Comparison of ENCODE assay signal across 13 cellular contexts in the genomic region with DNA sequence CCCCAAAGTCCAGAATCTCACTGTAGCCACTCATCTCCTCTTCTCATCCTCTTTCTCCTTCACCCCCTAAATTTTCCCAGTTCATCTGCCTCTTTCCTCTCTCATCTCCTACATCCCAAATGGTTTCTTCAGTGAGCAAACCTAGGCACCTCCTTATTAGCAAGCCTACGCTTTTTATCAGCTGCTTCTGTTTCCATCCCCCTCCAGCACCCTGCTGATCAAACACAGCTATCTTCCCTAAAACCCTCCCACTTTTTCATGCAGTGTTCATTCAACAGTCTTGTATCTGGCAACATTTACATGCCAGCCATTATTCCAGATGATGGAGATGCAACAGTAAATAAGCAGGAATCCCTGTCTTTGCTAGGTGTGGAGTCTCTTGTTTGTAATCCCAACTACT. TPM values are rescaled to one million over a fixed set of nuclear protein-coding genes. Genes with fewer than 3 reads are reported as not detected.
A peak's percentile ranks its signal among the peaks of the same experiment; 100 is the strongest.
DNase-seq lines count a peak whose midpoint lies in the region; TF ChIP-seq lines count a peak whose summit lies in the region.
"Had no signal": no experiment of that assay in that cellular context is flagged by ENCODE, and none has a peak within 500 bp of the region (broad histone marks: within the 10 kb centered on the region; RNA-seq: fewer than 3 reads in every experiment).

No MANE protein-coding gene starts in this region.

- H2BK120ac ChIP-seq in neuronal stem cell (ENCODE audit: low read depth, low read length) = no peak overlapping the region

- H4K8ac ChIP-seq in neuronal stem cell (ENCODE audit: low read depth, low read length) = no peak overlapping the region

- H3K23ac ChIP-seq in neuronal stem cell (ENCODE audit: low read depth, low read length, poor library complexity) = no peak overlapping the region

- intact Hi-C loops in tibial artery (cut with DNase I; ENCODE audit: low total_unique reads) = no loop called here

- H3K9me3 ChIP-seq in neuronal stem cell (replicated peaks in 1 of 2; ENCODE audit: control insufficient read depth in 2 of 2, insufficient read depth in 1 of 2, low read depth in 1 of 2, low read length in 2 of 2) (no peaks in the 10 kb centered on the region), tibial artery (no peaks in the 10 kb centered on the region)

- no peak overlapping the region for H3K18ac ChIP-seq in neuronal stem cell (ENCODE audit: low read length)

- peak; percentile 7 for DNase-seq in activated CD8-positive, alpha-beta memory T cell treated with anti-CD3 and anti-CD28 coated beads for 24 hours
- no peak for DNase-seq in activated CD8-positive, alpha-beta memory T cell treated with anti-CD3 and anti-CD28 coated beads, Interleukin-2, amount 50 U/mL, for 4 hours
- DNase-seq in HuH-7.5 (ENCODE audit: low spot score) (peak; percentile 8), choroid plexus epithelial cell (ENCODE audit: low read depth) (peak; percentile 5), neuronal stem cell (ENCODE audit: low spot score) (no peak), NCI-H524 treated with DMSO at 0.1 percent for 48 hours (lab: John Stamatoyannopoulos, UW) (no peak), tibial artery (no peak)
- DNase-seq: C1 segment of cervical spinal cord; Calu3; CD4-positive, alpha-beta T cell; DMS 273 treated with DMSO at 0.1 percent for 48 hours; HCEC 1CT had no signal

- H3K4me3 ChIP-seq in choroid plexus epithelial cell (ENCODE audit: low read depth, low read length) = no peak overlapping the region
- no peak overlapping the region for H3K4me3 ChIP-seq in neuronal stem cell (ENCODE audit: low read length in 2 of 2)
- no peak overlapping the region for H3K4me3 ChIP-seq in tibial artery

- WGBS in neuronal stem cell (ENCODE audit: extremely low coverage in 2 of 2, insufficient read length in 2 of 2, insufficient replicate concordance in 1 of 2), 2 donors = no CpG with 5 or more reads among the region's 1 CpG

- no peak overlapping the region for H3K4ac ChIP-seq in neuronal stem cell (ENCODE audit: low read length)

- H2AFZ ChIP-seq in neuronal stem cell (ENCODE audit: low read length) = peak overlapping the region; percentile 21

- H3K27me3 ChIP-seq in neuronal stem cell (ENCODE audit: control insufficient read depth in 3 of 3, insufficient read depth in 3 of 3, low read depth in 1 of 3, low read length in 3 of 3) = no peaks in the 10 kb centered on the region
- no peaks in the 10 kb centered on the region for H3K27me3 ChIP-seq in tibial artery

- H2BK15ac ChIP-seq in neuronal stem cell (ENCODE audit: low read length) = no peak overlapping the region

- no peak overlapping the region for H2AK5ac ChIP-seq in neuronal stem cell (ENCODE audit: low read depth, low read length)

- H3K79me1 ChIP-seq in neuronal stem cell (ENCODE audit: low read depth, low read length) = peaks cover 5% of the 10 kb centered on the region

- H3K27ac ChIP-seq in neuronal stem cell (replicated peaks; ENCODE audit: low read length) (no peak overlapping the region), tibial artery (no peak overlapping the region)
- H3K27ac ChIP-seq: HL-60 had no signal

- H2BK12ac ChIP-seq in neuronal stem cell (ENCODE audit: low read length) = no peak overlapping the region

- no peak overlapping the region for H3K4me2 ChIP-seq in neuronal stem cell (ENCODE audit: insufficient read depth, low read length, poor library complexity, severe bottlenecking)

- H3K9ac ChIP-seq in neuronal stem cell (ENCODE audit: low read depth, low read length, poor library complexity) = no peak overlapping the region

- H3K36me3 ChIP-seq in neuronal stem cell (replicated peaks in 1 of 2; ENCODE audit: control insufficient read depth in 2 of 2, insufficient read depth in 2 of 2, low read length in 2 of 2) (no peaks in the 10 kb centered on the region), tibial artery (no peaks in the 10 kb centered on the region)

- H3K4me1 ChIP-seq in neuronal stem cell (ENCODE audit: control insufficient read depth in 2 of 2, insufficient read depth in 1 of 2, low read depth in 1 of 2, low read length in 2 of 2) (peaks cover 1 to 7% of the 10 kb centered on the region in 2 donors), tibial artery (peaks cover 0 to 13% (median 10%) of the 10 kb centered on the region in 4 donors)

- H4K91ac ChIP-seq in neuronal stem cell (ENCODE audit: low read depth, low read length, poor library complexity) = no peak overlapping the region

- TF ChIP-seq CTCF in choroid plexus epithelial cell (conservative IDR thresholded peaks at IDR 0.05; ENCODE audit: low read depth, low read length) (no peak), tibial artery (IDR thresholded peaks at IDR 0.05) (no peak)

- no peak overlapping the region for H2BK5ac ChIP-seq in neuronal stem cell (ENCODE audit: low read length)

- no peak overlapping the region for H3K14ac ChIP-seq in neuronal stem cell (ENCODE audit: low read length)

RNA-seq across cellular contexts. Expression of a gene that starts 3.3 kb away (rescaled TPM):
- 14.3 TPM for polyA plus RNA-seq in neuronal stem cell (2013, experiment 1 of 2)
- 14.2 TPM for polyA plus RNA-seq in neuronal stem cell (2013, experiment 2 of 2)

RNA-seq across cellular contexts. Expression of a gene that starts 6.7 kb away (rescaled TPM):
- polyA plus RNA-seq in neuronal stem cell (2013, experiment 1 of 2) = 17.4 TPM
- polyA plus RNA-seq in neuronal stem cell (2013, experiment 2 of 2) = 19.7 TPM

RNA-seq across cellular contexts. Expression of a gene that starts 54.2 kb away (rescaled TPM):
- polyA plus RNA-seq in neuronal stem cell (2013, experiment 1 of 2) = 15.1 TPM
- 15.7 TPM for polyA plus RNA-seq in neuronal stem cell (2013, experiment 2 of 2)

Comparison
In these comparisons a context has a peak if more than half of its experiments do, and no peak if none do; other contexts are left out.
1. DNase-seq: peak in activated CD8-positive, alpha-beta memory T cell treated with anti-CD3 and anti-CD28 coated beads for 24 hours (single experiment), HuH-7.5 (single experiment) and choroid plexus epithelial cell (single experiment); none in activated CD8-positive, alpha-beta memory T cell treated with anti-CD3 and anti-CD28 coated beads, Interleukin-2, amount 50 U/mL, for 4 hours (single experiment), neuronal stem cell (single experiment), NCI-H524 treated with DMSO at 0.1 percent for 48 hours (single experiment) and tibial artery (0 of 2).